ENCODE assay signal across 8 cellular contexts in the genomic region with DNA sequence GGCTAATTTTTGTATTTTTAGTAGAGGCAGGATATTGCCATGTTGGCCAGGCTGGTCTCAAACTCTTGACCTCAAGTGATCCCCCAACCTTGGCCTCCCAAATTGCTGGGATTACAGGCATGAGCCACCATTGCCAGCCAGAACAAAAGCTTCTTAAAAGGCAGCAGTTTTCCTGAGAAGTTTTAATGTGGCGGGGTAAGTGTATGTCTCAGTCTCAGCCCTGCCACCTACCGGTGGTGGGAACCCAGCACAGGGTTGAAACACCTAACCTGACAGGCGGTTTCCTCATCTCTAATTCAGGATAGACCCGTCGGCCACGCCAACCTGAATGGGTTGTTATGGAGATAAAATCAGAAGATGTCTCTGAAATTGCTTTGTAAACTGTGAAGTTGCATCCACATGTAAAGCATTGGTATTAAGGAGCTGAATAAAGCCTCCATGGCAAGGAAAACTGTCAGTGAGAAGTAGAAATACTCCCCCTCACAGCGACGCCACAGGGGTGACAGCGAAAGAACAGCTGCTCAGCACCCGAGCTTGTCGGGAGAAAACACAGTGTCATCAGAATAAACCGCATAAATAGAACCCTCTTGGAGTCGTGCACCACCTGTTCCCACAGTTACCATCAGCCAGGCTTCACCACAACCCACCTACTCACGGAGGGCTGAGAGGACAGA.
DNase-seq lines count a peak whose midpoint lies in the region; ATAC-seq and TF ChIP-seq lines count a peak whose summit lies in the region.

No MANE protein-coding gene starts in this region.

- peak overlapping the region in 1 of 7 donors; percentile 58 for H3K27ac Mint-ChIP-seq in CD14-positive monocyte
- peak overlapping the region in 3 of 5 experiments; percentile 63 to 87 (median 68) for H3K27ac Mint-ChIP-seq in brain

- H3K27me3 ChIP-seq in liver (ENCODE audit: control insufficient read depth in 4 of 4, insufficient read depth in 4 of 4, low read length in 3 of 4), result no peaks in the 10 kb centered on the region

- H3K9me3 Mint-ChIP-seq in CD14-positive monocyte, result no peaks in the 10 kb centered on the region
- H3K9me3 Mint-ChIP-seq in brain, result peaks cover 0 to 4% (median 0%) of the 10 kb centered on the region in 5 experiments

- H3K9me3 ChIP-seq in liver (ENCODE audit: control insufficient read depth in 4 of 4, low read length in 3 of 4), result no peaks in the 10 kb centered on the region

- H3K9ac ChIP-seq in liver (ENCODE audit: low read depth in 1 of 2, low read length in 2 of 2), result no peak overlapping the region

- H3K4me3 Mint-ChIP-seq in CD14-positive monocyte (no peak overlapping the region), brain (peak overlapping the region in 1 of 5 experiments; percentile 11)

- no peak for ATAC-seq in HG03139 (IDR thresholded peaks at IDR 0.05; ENCODE audit: unreplicated experiment)
- no peak for ATAC-seq in HG03354 (IDR thresholded peaks at IDR 0.05; ENCODE audit: poor library complexity, severe bottlenecking, unreplicated experiment)

- intact Hi-C loops in CD14-positive monocyte (cut with micrococcal nuclease), result loop anchor here (2.0 to 10.0 kb wide), 3 partner anchors 206 to 490 kb away; no protein-coding TSS in a partner anchor

- H3K4me3 ChIP-seq in liver (ENCODE audit: low read depth in 1 of 3, low read length in 3 of 3), result no peak overlapping the region

- H3K4me1 ChIP-seq in liver (ENCODE audit: control insufficient read depth in 4 of 4, insufficient read depth in 4 of 4, low read length in 3 of 4), result no peaks in the 10 kb centered on the region

- no peaks in the 10 kb centered on the region for H3K36me3 ChIP-seq in liver (ENCODE audit: control insufficient read depth in 4 of 4, insufficient read depth in 3 of 4, low read depth in 1 of 4, low read length in 3 of 4)

- H3K4me1 Mint-ChIP-seq in CD14-positive monocyte (peaks cover 8% of the 10 kb centered on the region), brain (peaks cover 55% of the 10 kb centered on the region)

- DNase-seq in CD14-positive monocyte (ENCODE audit: low spot score) (no peak), GM20000 (ENCODE audit: low spot score) (peak; percentile 63), NCI-H82 treated with DMSO at 0.1 percent for 48 hours (lab: John Stamatoyannopoulos, UW; ENCODE audit: unreplicated experiment) (peak; percentile 49)
- no peak for DNase-seq in activated effector memory CD4-positive, alpha-beta T cell treated with Interleukin-2 at 50 U/mL for 16 hours

- TF ChIP-seq CTCF in CD14-positive monocyte (IDR thresholded peaks at IDR 0.05) (peak; percentile 46), GM20000 (IDR thresholded peaks at IDR 0.05; ENCODE audit: extremely low read depth, missing control alignments) (peak; percentile 55), brain (conservative IDR thresholded peaks at IDR 0.05) (peak; percentile 19 to 53), liver (IDR thresholded peaks at IDR 0.05; ENCODE audit: low read depth, low read length, missing input control) (peak; percentile 45)

- WGBS in liver, result 74% methylated on average over 14 of the region's 14 CpGs

- TF ChIP-seq RAD21 in liver (IDR thresholded peaks at IDR 0.05), result peak; percentile 53 to 69

- H3K36me3 Mint-ChIP-seq in CD14-positive monocyte (no peaks in the 10 kb centered on the region), brain (no peaks in the 10 kb centered on the region)

- H3K27ac ChIP-seq in liver (ENCODE audit: low read depth in 1 of 2, low read length in 2 of 2), result no peak overlapping the region

- H3K27me3 Mint-ChIP-seq in CD14-positive monocyte (ENCODE audit: low read depth in 3 of 3) (no peaks in the 10 kb centered on the region), brain (no peaks in the 10 kb centered on the region)

TF ChIP-seq in liver, 16 proteins besides CTCF, POLR2A, EP300 and RAD21:
- no peak for TF ChIP-seq HNF4G (IDR thresholded peaks at IDR 0.05)
- TF ChIP-seq EGR1 (IDR thresholded peaks at IDR 0.05; ENCODE audit: low read depth in 2 of 2), result no peak
- no peak for TF ChIP-seq JUND (IDR thresholded peaks at IDR 0.05)
- no peak for TF ChIP-seq HNF4A (conservative IDR thresholded peaks at IDR 0.05)
- no peak for TF ChIP-seq SP1 (IDR thresholded peaks at IDR 0.05)
- TF ChIP-seq FOXA1 (IDR thresholded peaks at IDR 0.05), result no peak
- TF ChIP-seq RXRA (IDR thresholded peaks at IDR 0.05), result no peak
- TF ChIP-seq NR2F2 (IDR thresholded peaks at IDR 0.05), result no peak
- TF ChIP-seq, protein P1, sequence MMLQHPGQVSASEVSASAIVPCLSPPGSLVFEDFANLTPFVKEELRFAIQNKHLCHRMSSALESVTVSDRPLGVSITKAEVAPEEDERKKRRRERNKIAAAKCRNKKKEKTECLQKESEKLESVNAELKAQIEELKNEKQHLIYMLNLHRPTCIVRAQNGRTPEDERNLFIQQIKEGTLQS (IDR thresholded peaks at IDR 0.05), result no peak
- TF ChIP-seq, protein P2, sequence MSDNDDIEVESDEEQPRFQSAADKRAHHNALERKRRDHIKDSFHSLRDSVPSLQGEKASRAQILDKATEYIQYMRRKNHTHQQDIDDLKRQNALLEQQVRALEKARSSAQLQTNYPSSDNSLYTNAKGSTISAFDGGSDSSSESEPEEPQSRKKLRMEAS (IDR thresholded peaks at IDR 0.05), result no peak
- TF ChIP-seq YY1 (IDR thresholded peaks at IDR 0.05), result no peak
- TF ChIP-seq, protein P3, sequence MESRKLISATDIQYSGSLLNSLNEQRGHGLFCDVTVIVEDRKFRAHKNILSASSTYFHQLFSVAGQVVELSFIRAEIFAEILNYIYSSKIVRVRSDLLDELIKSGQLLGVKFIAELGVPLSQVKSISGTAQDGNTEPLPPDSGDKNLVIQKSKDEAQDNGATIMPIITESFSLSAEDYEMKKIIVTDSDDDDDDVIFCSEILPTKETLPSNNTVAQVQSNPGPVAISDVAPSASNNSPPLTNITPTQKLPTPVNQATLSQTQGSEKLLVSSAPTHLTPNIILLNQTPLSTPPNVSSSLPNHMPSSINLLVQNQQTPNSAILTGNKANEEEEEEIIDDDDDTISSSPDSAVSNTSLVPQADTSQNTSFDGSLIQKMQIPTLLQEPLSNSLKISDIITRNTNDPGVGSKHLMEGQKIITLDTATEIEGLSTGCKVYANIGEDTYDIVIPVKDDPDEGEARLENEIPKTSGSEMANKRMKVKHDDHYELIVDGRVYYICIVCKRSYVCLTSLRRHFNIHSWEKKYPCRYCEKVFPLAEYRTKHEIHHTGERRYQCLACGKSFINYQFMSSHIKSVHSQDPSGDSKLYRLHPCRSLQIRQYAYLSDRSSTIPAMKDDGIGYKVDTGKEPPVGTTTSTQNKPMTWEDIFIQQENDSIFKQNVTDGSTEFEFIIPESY (IDR thresholded peaks at IDR 0.05), result no peak
- TF ChIP-seq FOXA2 (IDR thresholded peaks at IDR 0.05), result no peak
- TF ChIP-seq, protein P4, sequence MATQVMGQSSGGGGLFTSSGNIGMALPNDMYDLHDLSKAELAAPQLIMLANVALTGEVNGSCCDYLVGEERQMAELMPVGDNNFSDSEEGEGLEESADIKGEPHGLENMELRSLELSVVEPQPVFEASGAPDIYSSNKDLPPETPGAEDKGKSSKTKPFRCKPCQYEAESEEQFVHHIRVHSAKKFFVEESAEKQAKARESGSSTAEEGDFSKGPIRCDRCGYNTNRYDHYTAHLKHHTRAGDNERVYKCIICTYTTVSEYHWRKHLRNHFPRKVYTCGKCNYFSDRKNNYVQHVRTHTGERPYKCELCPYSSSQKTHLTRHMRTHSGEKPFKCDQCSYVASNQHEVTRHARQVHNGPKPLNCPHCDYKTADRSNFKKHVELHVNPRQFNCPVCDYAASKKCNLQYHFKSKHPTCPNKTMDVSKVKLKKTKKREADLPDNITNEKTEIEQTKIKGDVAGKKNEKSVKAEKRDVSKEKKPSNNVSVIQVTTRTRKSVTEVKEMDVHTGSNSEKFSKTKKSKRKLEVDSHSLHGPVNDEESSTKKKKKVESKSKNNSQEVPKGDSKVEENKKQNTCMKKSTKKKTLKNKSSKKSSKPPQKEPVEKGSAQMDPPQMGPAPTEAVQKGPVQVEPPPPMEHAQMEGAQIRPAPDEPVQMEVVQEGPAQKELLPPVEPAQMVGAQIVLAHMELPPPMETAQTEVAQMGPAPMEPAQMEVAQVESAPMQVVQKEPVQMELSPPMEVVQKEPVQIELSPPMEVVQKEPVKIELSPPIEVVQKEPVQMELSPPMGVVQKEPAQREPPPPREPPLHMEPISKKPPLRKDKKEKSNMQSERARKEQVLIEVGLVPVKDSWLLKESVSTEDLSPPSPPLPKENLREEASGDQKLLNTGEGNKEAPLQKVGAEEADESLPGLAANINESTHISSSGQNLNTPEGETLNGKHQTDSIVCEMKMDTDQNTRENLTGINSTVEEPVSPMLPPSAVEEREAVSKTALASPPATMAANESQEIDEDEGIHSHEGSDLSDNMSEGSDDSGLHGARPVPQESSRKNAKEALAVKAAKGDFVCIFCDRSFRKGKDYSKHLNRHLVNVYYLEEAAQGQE (IDR thresholded peaks at IDR 0.05), result no peak
- no peak for TF ChIP-seq GABPA (IDR thresholded peaks at IDR 0.05 in 1 of 2, conservative IDR thresholded peaks at IDR 0.05 in 1 of 2)
- no peak for TF ChIP-seq TAF1 (conservative IDR thresholded peaks at IDR 0.05)

Comparison
In these comparisons a context has a peak if more than half of its experiments do, and no peak if none do; other contexts are left out.
1. DNase-seq: peak in GM20000 (single experiment) and NCI-H82 treated with DMSO at 0.1 percent for 48 hours (single experiment); none in CD14-positive monocyte (single experiment) and activated effector memory CD4-positive, alpha-beta T cell treated with Interleukin-2 at 50 U/mL for 16 hours (single experiment).
2. Peak in every context shown above with its lines, with median percentiles within 50 percentile points of each other: CTCF ChIP-seq.